Comparison of ENCODE assay signal across 8 cellular contexts in genomic region chr10:22325272-22325947, GRCh38. TPM values are rescaled to one million over a fixed set of nuclear protein-coding genes. Genes with fewer than 3 reads are reported as not detected.
A peak's percentile ranks its signal among the peaks of the same experiment; 100 is the strongest.
DNase-seq lines count a peak whose midpoint lies in the region; ATAC-seq and TF ChIP-seq lines count a peak whose summit lies in the region.

No MANE protein-coding gene starts in this region.

- H3K4me1 ChIP-seq in foreskin keratinocyte = peaks cover 9% of the 10 kb centered on the region
- no peaks in the 10 kb centered on the region for H3K4me1 ChIP-seq in uterus

- peaks cover 13% of the 10 kb centered on the region for H3K36me3 Mint-ChIP-seq in activated naive CD4-positive, alpha-beta T cell treated with anti-CD3 and anti-CD28 coated beads for 36 hours (ENCODE audit: low read depth)
- peaks cover 34% of the 10 kb centered on the region for H3K36me3 Mint-ChIP-seq in nephron progenitor cell (ENCODE audit: low read depth)

- H3K27ac ChIP-seq in foreskin keratinocyte (no peak overlapping the region), uterus (peak overlapping the region; percentile 67 to 80)

- CTCF ChIA-PET in activated naive CD4-positive, alpha-beta T cell treated with anti-CD3 and anti-CD28 coated beads for 36 hours (lab: Charles Lee) = interaction anchor here (0.9 kb wide), 1 partner anchor 113 kb away, joined by 3 read pairs; no protein-coding TSS in a partner anchor

- no peak for TF ChIP-seq POLR2A in uterus (IDR thresholded peaks at IDR 0.05)

- intact Hi-C loops in activated naive CD4-positive, alpha-beta T cell treated with anti-CD3 and anti-CD28 coated beads for 36 hours (cut with micrococcal nuclease) = no loop called here
- intact Hi-C loops in uterus (cut with DNase I; ENCODE audit: low total_unique reads) = loop anchor here (10.0 kb wide), 2 partner anchors 109 to 831 kb away; no protein-coding TSS in a partner anchor

- H3K27me3 ChIP-seq in foreskin keratinocyte (peaks cover 35% of the 10 kb centered on the region), uterus (no peaks in the 10 kb centered on the region)

- no peaks in the 10 kb centered on the region for H3K36me3 ChIP-seq in uterus

- TF ChIP-seq CTCF in foreskin keratinocyte (conservative IDR thresholded peaks at IDR 0.05) (no peak), nephron progenitor cell (IDR thresholded peaks at IDR 0.05) (no peak), uterus (IDR thresholded peaks at IDR 0.05) (no peak)

- H3K9me3 Mint-ChIP-seq in activated naive CD4-positive, alpha-beta T cell treated with anti-CD3 and anti-CD28 coated beads for 36 hours = no peaks in the 10 kb centered on the region
- H3K9me3 Mint-ChIP-seq in nephron progenitor cell = no peaks in the 10 kb centered on the region

- no peaks in the 10 kb centered on the region for H3K9me3 ChIP-seq in uterus

- H3K4me3 Mint-ChIP-seq in activated naive CD4-positive, alpha-beta T cell treated with anti-CD3 and anti-CD28 coated beads for 36 hours = peak overlapping the region; percentile 85
- H3K4me3 Mint-ChIP-seq in nephron progenitor cell = peak overlapping the region; percentile 94

- in situ Hi-C loops in Caki2 (cut with HindIII; ENCODE audit: low pct_unique_long_range_greater_than_20kb, low sequenced_read_pairs) = no loop called here

- H3K4me1 Mint-ChIP-seq in activated naive CD4-positive, alpha-beta T cell treated with anti-CD3 and anti-CD28 coated beads for 36 hours (ENCODE audit: low read depth) = peaks cover 21% of the 10 kb centered on the region
- peaks cover 41% of the 10 kb centered on the region for H3K4me1 Mint-ChIP-seq in nephron progenitor cell

- ATAC-seq in GM19467 (IDR thresholded peaks at IDR 0.05; ENCODE audit: unreplicated experiment) (peak; percentile 45), HG03521 (IDR thresholded peaks at IDR 0.05; ENCODE audit: unreplicated experiment) (peak; percentile 42), foreskin keratinocyte (peak; percentile 67)

- peaks cover 45% of the 10 kb centered on the region for H3K27me3 Mint-ChIP-seq in activated naive CD4-positive, alpha-beta T cell treated with anti-CD3 and anti-CD28 coated beads for 36 hours (ENCODE audit: low read depth)
- H3K27me3 Mint-ChIP-seq in nephron progenitor cell (ENCODE audit: low read depth, poor library complexity) = peaks cover 41% of the 10 kb centered on the region

- peak overlapping the region; percentile 44 to 53 for H3K4me3 ChIP-seq in uterus

- peak overlapping the region; percentile 4 for H3K27ac Mint-ChIP-seq in activated naive CD4-positive, alpha-beta T cell treated with anti-CD3 and anti-CD28 coated beads for 36 hours
- H3K27ac Mint-ChIP-seq in nephron progenitor cell = no peak overlapping the region

- peak; percentile 66 for DNase-seq in Caki2 (ENCODE audit: low read depth)
- DNase-seq in SHP77 (lab: John Stamatoyannopoulos, UW) = peak; percentile 62 to 72
- peak; percentile 72 for DNase-seq in activated naive CD4-positive, alpha-beta T cell treated with anti-CD3 and anti-CD28 coated beads for 36 hours
- peak in 1 of 2 donors; percentile 23 for DNase-seq in foreskin keratinocyte
- DNase-seq in nephron progenitor cell = peak; percentile 86
- DNase-seq in uterus = peak; percentile 78 to 79

RNA-seq across cellular contexts. Expression of gene BMI1, which starts 4.5 kb away (rescaled TPM):
- total RNA-seq in Caki2 (2014; rRNA removed; shearing (Covaris generic); ENCODE audit: low replicate concordance) = 31.9 and 58.8 TPM in 2 replicates
- total RNA-seq in activated naive CD4-positive, alpha-beta T cell treated with anti-CD3 and anti-CD28 coated beads for 36 hours = 10 to 100 TPM; 28.2 to 32.1 TPM
- total RNA-seq in foreskin keratinocyte (31.5 and 31.8 TPM in 2 replicates), uterus (10 to 100 TPM; 50.2 to 85.7 (median 64.7) TPM)
- 8.5 and 11.2 TPM in 2 replicates for polyA plus RNA-seq in foreskin keratinocyte

RNA-seq across cellular contexts. Expression of gene COMMD3, which starts 9.2 kb away (rescaled TPM):
- total RNA-seq in Caki2 (2014; rRNA removed; shearing (Covaris generic); ENCODE audit: low replicate concordance) = 70.6 and 91.7 TPM in 2 replicates
- total RNA-seq in activated naive CD4-positive, alpha-beta T cell treated with anti-CD3 and anti-CD28 coated beads for 36 hours = 10 to 100 TPM; 64.5 to 69.4 TPM
- total RNA-seq in foreskin keratinocyte (42.0 and 47.5 TPM in 2 replicates), uterus (10 to 100 TPM in 3 of 4 donors, 1 to 10 TPM in 1; 7.4 to 39.5 (median 25.8) TPM)
- 53.7 and 54.6 TPM in 2 replicates for polyA plus RNA-seq in foreskin keratinocyte

RNA-seq across cellular contexts. Expression of gene SPAG6, which starts 19.9 kb away (rescaled TPM):
- total RNA-seq in Caki2 (2014; rRNA removed; shearing (Covaris generic); ENCODE audit: low replicate concordance) = not detected in 2 replicates
- total RNA-seq in activated naive CD4-positive, alpha-beta T cell treated with anti-CD3 and anti-CD28 coated beads for 36 hours = not detected
- total RNA-seq in foreskin keratinocyte (not detected in 2 replicates), uterus (1 to 10 TPM in 1 of 4 donors, under 1 TPM in 2, not detected in 1; 0.29 to 3.9 (median 0.49) TPM)
- not detected in 2 replicates for polyA plus RNA-seq in foreskin keratinocyte
